ENCODE assay signal across 12 cellular contexts in genomic region chr22:19715286-19715939, GRCh38. TPM values are rescaled to one million over a fixed set of nuclear protein-coding genes. Genes with fewer than 3 reads are reported as not detected.
DNase-seq lines count a peak whose midpoint lies in the region; ATAC-seq, FAIRE-seq and TF ChIP-seq lines count a peak whose summit lies in the region.
"Had no signal": no experiment of that assay in that cellular context is flagged by ENCODE, and none has a peak within 500 bp of the region (broad histone marks: within the 10 kb centered on the region; RNA-seq: fewer than 3 reads in every experiment).

No MANE protein-coding gene starts in this region.

- H2BK15ac ChIP-seq in H1 (ENCODE audit: low read length): peak overlapping the region; percentile 61; the same call in 1 of the 2 replicates

- TF ChIP-seq EP300 in H1 (IDR thresholded peaks at IDR 0.05; ENCODE audit: borderline replicate concordance in 1 of 2, low read depth in 2 of 2, low read length in 2 of 2): no peak

- no peak overlapping the region for H3K14ac ChIP-seq in H1 (ENCODE audit: insufficient read length)

- POLR2A ChIA-PET in H1 (lab: Charles Lee; ENCODE audit: partially characterized antibody): interaction anchor here (1.0 to 2.4 kb wide), 2 partner anchors 36 to 51 kb away, joined by 3 to 7 read pairs; no protein-coding TSS in a partner anchor

- CTCF ChIA-PET in H1 (lab: Charles Lee; ENCODE audit: partially characterized antibody): interaction anchor here (0.8 to 3.8 kb wide), 8 partner anchors 11 to 195 kb away, joined by 3 to 30 read pairs (median 4); no protein-coding TSS in a partner anchor

- H3K27ac ChIP-seq in H1 (ENCODE audit: low read depth, low read length): no peak overlapping the region

- no peak overlapping the region for H3K4ac ChIP-seq in H1 (replicated peaks; ENCODE audit: insufficient read length, low read depth, low read length)

- no peak overlapping the region for H2BK20ac ChIP-seq in H1 (ENCODE audit: low read length)

- H3K27me3 ChIP-seq in MG63 (no peaks in the 10 kb centered on the region), H1 (replicated peaks in 1 of 4; ENCODE audit: control insufficient read depth in 3 of 4, extremely low read depth in 1 of 4, insufficient read depth in 3 of 4, low read length in 3 of 4) (peaks cover 24 to 72% (median 57%) of the 10 kb centered on the region in 4 experiments)

- peak overlapping the region in 1 of 2 experiments; percentile 47; a peak in 1 of 4 replicates for H3K4me2 ChIP-seq in H1 (ENCODE audit: insufficient read depth in 1 of 2, low read depth in 2 of 2, low read length in 2 of 2)

- peaks cover 27% of the 10 kb centered on the region for H3K27me3 Mint-ChIP-seq in nephron (ENCODE audit: low read depth)

- peaks cover 5% of the 10 kb centered on the region for H3K36me3 ChIP-seq in MG63
- peaks cover 0 to 5% (median 0%) of the 10 kb centered on the region in 4 experiments; a peak in 1 of 8 replicates for H3K36me3 ChIP-seq in H1 (ENCODE audit: control insufficient read depth in 2 of 4, insufficient read depth in 4 of 4, low read length in 3 of 4)

- H4K8ac ChIP-seq in H1 (ENCODE audit: extremely low read depth, insufficient read depth, low read length): no peak overlapping the region

- peak overlapping the region; percentile 99; the same call in 1 of the 2 replicates for H2BK12ac ChIP-seq in H1 (ENCODE audit: low read depth, low read length)

- peaks cover 11% of the 10 kb centered on the region for H3K36me3 Mint-ChIP-seq in nephron (ENCODE audit: low read depth)

- no peak for TF ChIP-seq POLR2A in H1 (IDR thresholded peaks at IDR 0.05; ENCODE audit: control extremely low read depth in 1 of 2, low read depth in 2 of 2, low read length in 2 of 2)

- H2AFZ ChIP-seq in H1 (ENCODE audit: low read length): no peak overlapping the region

- H3K79me1 ChIP-seq in H1 (ENCODE audit: low read depth, low read length): no peaks in the 10 kb centered on the region; the same call in 1 of the 2 replicates

- ATAC-seq in HG02763 (IDR thresholded peaks at IDR 0.05; ENCODE audit: unreplicated experiment): no peak

- peaks cover 23% of the 10 kb centered on the region for H3K4me1 Mint-ChIP-seq in nephron

- H4K20me1 ChIP-seq in H1 (replicated peaks in 1 of 2; ENCODE audit: control insufficient read depth in 1 of 2, insufficient read depth in 2 of 2, low read length in 2 of 2): peaks cover 4 to 14% of the 10 kb centered on the region in 2 experiments

- FAIRE-seq in H1 (lab: Jason Lieb, UNC): no peak
- FAIRE-seq: islet of Langerhans had no signal

- H3K4me3 ChIP-seq in AG10803 (ENCODE audit: low read length) (peak overlapping the region; percentile 50), MG63 (peak overlapping the region; percentile 59), H1 (ENCODE audit: extremely low read depth in 1 of 4, insufficient read depth in 2 of 4, low read depth in 3 of 4, low read length in 4 of 4) (0 out of 8 replicates have a peak overlapping the region, but pooled peaks of 1 of the 4 experiments have one; percentile 66)

- peak overlapping the region; percentile 70 to 85 (median 84) for H3K4me3 Mint-ChIP-seq in nephron

- no peak overlapping the region for H4K5ac ChIP-seq in H1 (ENCODE audit: insufficient read length, low read depth, low read length)

- TF ChIP-seq RAD21 in H1 (IDR thresholded peaks at IDR 0.05 in 1 of 2, conservative IDR thresholded peaks at IDR 0.05 in 1 of 2; ENCODE audit: low read depth in 2 of 2, low read length in 2 of 2): no peak

- no peak overlapping the region for H3K56ac ChIP-seq in H1 (replicated peaks; ENCODE audit: insufficient read length, low read depth, low read length)

- WGBS in H1 (ENCODE audit: extremely low coverage in 1 of 2, insufficient coverage in 1 of 2, insufficient read length in 1 of 2, insufficient replicate concordance in 2 of 2, low coverage in 1 of 2, low lambda C conversion rate in 2 of 2, missing lambda C conversion rate in 1 of 2), 2 experiments: 81% methylated on average over 4 of the region's 4 CpGs; no CpG with 5 or more reads in 1 of the 2 experiments

- no peaks in the 10 kb centered on the region for H3K9me3 ChIP-seq in MG63
- no peaks in the 10 kb centered on the region; a peak in 1 of 4 replicates for H3K9me3 ChIP-seq in H1 (ENCODE audit: insufficient read depth in 2 of 2, low read depth in 1 of 2, low read length in 1 of 2)

- H3K18ac ChIP-seq in H1 (ENCODE audit: extremely low read depth, low read length): no peak overlapping the region; the same call in 1 of the 2 replicates

- H3K23ac ChIP-seq in H1 (ENCODE audit: insufficient read length): no peak overlapping the region

- no peak for DNase-seq in AG10803 (ENCODE audit: low read depth)
- DNase-seq in MG63: no peak
- no peak for DNase-seq in H1 (ENCODE audit: low read depth in 1 of 2, low spot score in 2 of 2)
- DNase-seq in T-helper 9 cell: no peak
- no peak for DNase-seq in T1000 (lab: John Stamatoyannopoulos, UW)
- no peak for DNase-seq in NCI-H1417 treated with DMSO at 0.1 percent for 48 hours (lab: John Stamatoyannopoulos, UW)
- DNase-seq: DND-41, NCI-H1930, SW 1271 had no signal

- H2AK5ac ChIP-seq in H1 (ENCODE audit: low read depth, low read length): no peak overlapping the region; the same call in 1 of the 2 replicates

- peak overlapping the region; percentile 60; the same call in 1 of the 2 replicates for H2BK5ac ChIP-seq in H1 (ENCODE audit: low read depth, low read length)

- peak overlapping the region; percentile 73 for H4K91ac ChIP-seq in H1 (replicated peaks; ENCODE audit: insufficient read length, low read length)

- peaks cover 12% of the 10 kb centered on the region; the same call in 1 of the 2 replicates for H3K23me2 ChIP-seq in H1 (ENCODE audit: low read depth, low read length)

- H3K9ac ChIP-seq in H1 (replicated peaks in 1 of 4; ENCODE audit: extremely low read depth in 1 of 4, low read depth in 3 of 4, low read length in 3 of 4): no peak overlapping the region

- H2BK120ac ChIP-seq in H1 (replicated peaks; ENCODE audit: low read depth, low read length): no peak overlapping the region

- no peaks in the 10 kb centered on the region for H3K9me3 Mint-ChIP-seq in nephron

- TF ChIP-seq CTCF in AG10803 (conservative IDR thresholded peaks at IDR 0.05; ENCODE audit: low read length): no peak
- TF ChIP-seq CTCF in H1 (IDR thresholded peaks at IDR 0.05; ENCODE audit: control extremely low read depth in 1 of 3, insufficient read depth in 1 of 3, low read depth in 1 of 3, low read length in 3 of 3): no peak
- TF ChIP-seq CTCF in nephron (IDR thresholded peaks at IDR 0.05; ENCODE audit: unreplicated experiment in 3 of 3): no peak

- H3K79me2 ChIP-seq in H1 (ENCODE audit: control insufficient read depth in 1 of 2, insufficient read depth in 2 of 2, low read length in 2 of 2): no peaks in the 10 kb centered on the region

- no peak overlapping the region for H3K27ac Mint-ChIP-seq in nephron

- peaks cover 0 to 17% (median 9%) of the 10 kb centered on the region in 4 experiments; a peak in 5 of 7 replicates for H3K4me1 ChIP-seq in H1 (replicated peaks in 1 of 4; ENCODE audit: control insufficient read depth in 3 of 4, insufficient read depth in 4 of 4, low read length in 3 of 4)

TF ChIP-seq in H1, 55 proteins besides CTCF, POLR2A, EP300 and RAD21 (continues in another document):
- no peak for TF ChIP-seq CBX8 (IDR thresholded peaks at IDR 0.05; ENCODE audit: borderline replicate concordance, low read depth, low read length)
- no peak for TF ChIP-seq SP2 (IDR thresholded peaks at IDR 0.05; ENCODE audit: low read length)
- no peak for TF ChIP-seq CREB1 (IDR thresholded peaks at IDR 0.05)
- no peak; the same call in 1 of the 2 replicates for TF ChIP-seq SUZ12 (IDR thresholded peaks at IDR 0.05; ENCODE audit: low read length)
- no peak for TF ChIP-seq SIN3A (conservative IDR thresholded peaks at IDR 0.05 in 1 of 2, IDR thresholded peaks at IDR 0.05 in 1 of 2; ENCODE audit: low read depth in 1 of 2, low read length in 2 of 2)
- TF ChIP-seq BCL11A (IDR thresholded peaks at IDR 0.05; ENCODE audit: low read depth in 2 of 2, low read length in 2 of 2): no peak
- no peak for TF ChIP-seq SIRT6 (IDR thresholded peaks at IDR 0.05; ENCODE audit: low read length)

RNA-seq across cellular contexts. Expression of gene SEPTIN5, which starts 1.1 kb away (rescaled TPM):
- 18.9 and 30.7 TPM in 2 replicates for total RNA-seq in MG63 (2014; rRNA removed; shearing (Covaris generic); ENCODE audit: low replicate concordance)
- total RNA-seq in H1 (2021; fragmentation: NEBNext Ultra II Directional; extraction: Animal tissue kit (Norgen Biotek cat#: 25700)): 7.8 and 8.6 TPM in 2 replicates
- polyA plus RNA-seq in H1 (2011; rRNA removed): 6.0 and 9.1 TPM in 2 replicates
- polyA plus RNA-seq in H1 (2011; cell fraction: cytosol; rRNA removed): 6.7 TPM
- 18.5 TPM for polyA plus RNA-seq in H1 (2011; cell fraction: nucleus; rRNA removed)
- 5.8 to 13.4 TPM (median 10.9 TPM) in 4 replicates for polyA plus RNA-seq in H1 (2012, experiment 1 of 2)
- polyA plus RNA-seq in H1 (2012, experiment 2 of 2): 8.4 TPM
- 9.7 TPM for polyA plus RNA-seq in H1 (2013, experiment 1 of 2)
- polyA plus RNA-seq in H1 (2013, experiment 2 of 2): 9.0 TPM
- polyA minus RNA-seq in H1 (2011; rRNA and poly(A)+ RNA removed): 7.3 and 8.0 TPM in 2 replicates
- polyA minus RNA-seq in H1 (2011; cell fraction: cytosol; rRNA and poly(A)+ RNA removed): 2.3 TPM
- polyA minus RNA-seq in H1 (2011; cell fraction: nucleus; rRNA and poly(A)+ RNA removed): 8.8 TPM

RNA-seq across cellular contexts. Expression of gene GP1BB, which starts 7.9 kb away (rescaled TPM):
- total RNA-seq in MG63 (2014; rRNA removed; shearing (Covaris generic); ENCODE audit: low replicate concordance): 3.5 and 15.9 TPM in 2 replicates
- not detected in 2 replicates for total RNA-seq in H1 (2021; fragmentation: NEBNext Ultra II Directional; extraction: Animal tissue kit (Norgen Biotek cat#: 25700))
- polyA plus RNA-seq in H1 (2011; rRNA removed): 0.36 and 0.66 TPM in 2 replicates
- 0.27 TPM for polyA plus RNA-seq in H1 (2011; cell fraction: cytosol; rRNA removed)
- polyA plus RNA-seq in H1 (2011; cell fraction: nucleus; rRNA removed): 2.4 TPM
- polyA plus RNA-seq in H1 (2012, experiment 1 of 2): 0.38 to 0.69 TPM (median 0.55 TPM) in 3 of 4 replicates, not detected in the other
- polyA plus RNA-seq in H1 (2012, experiment 2 of 2): not detected
- 0.36 TPM for polyA plus RNA-seq in H1 (2013, experiment 1 of 2)
- 0.83 TPM for polyA plus RNA-seq in H1 (2013, experiment 2 of 2)
- polyA minus RNA-seq in H1 (2011; rRNA and poly(A)+ RNA removed): not detected in 2 replicates
- polyA minus RNA-seq in H1 (2011; cell fraction: cytosol; rRNA and poly(A)+ RNA removed): not detected
- 0.60 TPM for polyA minus RNA-seq in H1 (2011; cell fraction: nucleus; rRNA and poly(A)+ RNA removed)

RNA-seq across cellular contexts. Expression of gene TBX1, which starts 45.2 kb away (rescaled TPM):
- 16.3 and 16.5 TPM in 2 replicates for total RNA-seq in MG63 (2014; rRNA removed; shearing (Covaris generic); ENCODE audit: low replicate concordance)
- total RNA-seq in H1 (2021; fragmentation: NEBNext Ultra II Directional; extraction: Animal tissue kit (Norgen Biotek cat#: 25700)): 0.28 and 0.38 TPM in 2 replicates
- polyA plus RNA-seq in H1 (2011; rRNA removed): not detected in 2 replicates
- not detected for polyA plus RNA-seq in H1 (2011; cell fraction: cytosol; rRNA removed)
- polyA plus RNA-seq in H1 (2011; cell fraction: nucleus; rRNA removed): not detected
- polyA plus RNA-seq in H1 (2012, experiment 1 of 2): not detected in 4 replicates
- polyA plus RNA-seq in H1 (2012, experiment 2 of 2): 0.10 TPM
- 0.14 TPM for polyA plus RNA-seq in H1 (2013, experiment 1 of 2)
- polyA plus RNA-seq in H1 (2013, experiment 2 of 2): 0.09 TPM
- not detected in 2 replicates for polyA minus RNA-seq in H1 (2011; rRNA and poly(A)+ RNA removed)
- not detected for polyA minus RNA-seq in H1 (2011; cell fraction: cytosol; rRNA and poly(A)+ RNA removed)
- not detected for polyA minus RNA-seq in H1 (2011; cell fraction: nucleus; rRNA and poly(A)+ RNA removed)

Comparison
In these comparisons a context has a peak if more than half of its experiments do, and no peak if none do; other contexts are left out.
1. RNA of gene TBX1, which starts 45.2 kb away (total RNA-seq): 16.3 to 16.5 TPM in MG63; 0.28 to 0.38 TPM in H1; every median in the first group is over 10 times any median in the second.